ENCODE assay signal across 23 cellular contexts in genomic region chr13:112813552-112813951, GRCh38.
"Had no signal": no experiment of that assay in that cellular context is flagged by ENCODE, and none has a peak within 500 bp of the region (broad histone marks: within the 10 kb centered on the region; RNA-seq: fewer than 3 reads in every experiment).

No MANE protein-coding gene starts in this region.

- ATAC-seq: HepG2, Panc1, PC-3 had no signal

- H3K4me2 ChIP-seq: KMS-11, SK-N-SH had no signal

- H3K9me3 ChIP-seq: SK-N-SH had no signal

- DNase-seq: IMR-90, Kasumi-1, MM.1S, NCI-H1092 treated with DMSO at 0.1 percent for 48 hours, NCI-H1436, NCI-H187, NCI-H2029, NCI-H2081 treated with DMSO at 0.1 percent for 48 hours, NCI-H2171, NCI-H226, NCI-H446, NCI-H510A, NCI-H524 treated with DMSO at 0.1 percent for 48 hours, NCI-H69, NCI-H774, PC-3, SHP77, SK-N-SH, SW 1271 had no signal

- H3K9ac ChIP-seq: KMS-11, SK-N-SH had no signal

- H3K27ac ChIP-seq: KMS-11, RWPE1 had no signal

- FAIRE-seq: HepG2 had no signal
